In the genomic region with DNA sequence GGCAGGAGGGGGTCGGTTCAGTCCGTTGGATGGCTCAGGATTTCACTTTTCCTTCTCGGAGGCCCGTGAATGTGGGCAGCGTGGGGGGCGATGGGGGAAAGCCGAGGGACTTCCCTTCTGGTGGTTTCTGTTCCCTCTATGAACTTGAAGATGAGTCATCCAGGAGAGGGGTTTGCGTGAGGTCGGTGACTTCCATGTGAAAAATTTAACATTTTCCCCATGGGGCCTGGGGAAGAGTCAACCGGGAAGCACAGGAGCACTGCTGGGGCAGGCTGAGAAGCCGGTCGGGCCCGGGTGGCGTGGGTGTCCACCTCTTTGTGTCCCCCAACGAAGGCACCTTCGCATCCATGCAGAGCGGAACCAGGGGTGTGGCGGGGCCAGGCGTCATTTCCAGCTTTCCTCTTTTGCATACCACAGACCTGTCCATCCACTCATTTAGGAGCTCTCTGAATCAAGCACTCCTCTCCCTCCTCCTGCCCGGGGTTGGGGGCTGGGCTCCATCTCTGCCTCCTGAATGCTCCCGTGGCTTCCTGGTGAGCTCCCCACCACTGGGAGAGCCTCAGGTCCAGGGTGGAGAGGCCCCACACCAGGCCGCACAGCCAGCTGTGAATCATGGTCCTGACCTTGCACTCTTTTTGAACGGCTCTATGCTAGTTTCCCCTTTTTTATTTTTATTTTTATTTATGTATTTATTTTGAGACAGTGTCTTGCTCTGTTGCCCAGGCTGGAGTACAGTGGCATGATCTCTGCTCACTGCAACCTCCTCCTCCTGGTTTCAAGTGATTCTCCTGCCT, we compare ENCODE assay signal across 8 cellular contexts.
DNase-seq lines count a peak whose midpoint lies in the region; ATAC-seq and TF ChIP-seq lines count a peak whose summit lies in the region.

No MANE protein-coding gene starts in this region.

- peaks cover 74% of the 10 kb centered on the region for H3K4me1 ChIP-seq in DOHH2 (ENCODE audit: control insufficient read depth, low read length)
- H3K4me1 ChIP-seq in naive thymus-derived CD4-positive, alpha-beta T cell (ENCODE audit: control insufficient read depth in 2 of 2, insufficient read depth in 2 of 2, low read length in 2 of 2), result peaks cover 6 to 28% of the 10 kb centered on the region in 2 donors

- peaks cover 5% of the 10 kb centered on the region; the same call in 1 of the 2 replicates for H3K27me3 ChIP-seq in DOHH2 (ENCODE audit: control insufficient read depth, low read length)
- no peaks in the 10 kb centered on the region for H3K27me3 ChIP-seq in naive thymus-derived CD4-positive, alpha-beta T cell (ENCODE audit: control insufficient read depth in 2 of 2, insufficient read depth in 2 of 2, low read length in 2 of 2)
- no peaks in the 10 kb centered on the region for H3K27me3 ChIP-seq in MG63

- H3K4me3 Mint-ChIP-seq in naive thymus-derived CD4-positive, alpha-beta T cell, result peak overlapping the region in 1 of 10 donors; percentile 46

- TF ChIP-seq CTCF in DOHH2 (IDR thresholded peaks at IDR 0.05; ENCODE audit: low read depth, low read length, poor library complexity, severe bottlenecking), result no peak

- H3K79me2 ChIP-seq in DOHH2 (ENCODE audit: control insufficient read depth, low read length), result no peaks in the 10 kb centered on the region

- H3K27ac Mint-ChIP-seq in naive thymus-derived CD4-positive, alpha-beta T cell, result peak overlapping the region in 1 of 9 donors; percentile 72

- peaks cover 0 to 7% (median 0%) of the 10 kb centered on the region in 5 donors for H3K27me3 Mint-ChIP-seq in naive thymus-derived CD4-positive, alpha-beta T cell

- H3F3A ChIP-seq in DOHH2 (ENCODE audit: control insufficient read depth, insufficient read depth), result peaks cover 30% of the 10 kb centered on the region

- peak; percentile 14 to 36 for DNase-seq in activated CD4-positive, alpha-beta T cell treated with anti-CD3 and anti-CD28 coated beads, Interleukin-2, amount 50 U/mL, for 24 hours (ENCODE audit: low read depth in 1 of 2, low spot score in 1 of 2)
- DNase-seq in naive thymus-derived CD4-positive, alpha-beta T cell, result peak in 1 of 9 donors; percentile 72
- DNase-seq in MG63 (no peak), NCI-H1105 (lab: John Stamatoyannopoulos, UW) (no peak), NCI-H2029 (lab: John Stamatoyannopoulos, UW) (no peak)

- peaks cover 19 to 73% (median 38%) of the 10 kb centered on the region in 7 donors for H3K4me1 Mint-ChIP-seq in naive thymus-derived CD4-positive, alpha-beta T cell

- H3K36me3 Mint-ChIP-seq in naive thymus-derived CD4-positive, alpha-beta T cell, result peaks cover 0 to 21% (median 0%) of the 10 kb centered on the region in 5 donors

- no peaks in the 10 kb centered on the region for H4K20me1 ChIP-seq in DOHH2 (ENCODE audit: control insufficient read depth, insufficient read depth, low read depth, low read length)

- CTCF ChIA-PET in naive thymus-derived CD4-positive, alpha-beta T cell (lab: Charles Lee), result no interaction called here

- H3K4me3 ChIP-seq in DOHH2 (ENCODE audit: low read length) (peak overlapping the region; percentile 70), MG63 (no peak overlapping the region)
- no peak overlapping the region for H3K4me3 ChIP-seq in naive thymus-derived CD4-positive, alpha-beta T cell (ENCODE audit: low read length)

- H3K36me3 ChIP-seq in DOHH2 (ENCODE audit: control insufficient read depth, low read length) (no peaks in the 10 kb centered on the region), MG63 (peaks cover 52% of the 10 kb centered on the region)
- H3K36me3 ChIP-seq in naive thymus-derived CD4-positive, alpha-beta T cell (ENCODE audit: control insufficient read depth in 2 of 3, insufficient read depth in 3 of 3, low read length in 3 of 3), result no peaks in the 10 kb centered on the region

- H3K4me2 ChIP-seq in DOHH2 (ENCODE audit: low read length), result peak overlapping the region; percentile 82

- POLR2A ChIA-PET in naive thymus-derived CD4-positive, alpha-beta T cell (lab: Charles Lee), result no interaction called here

- intact Hi-C loops in naive thymus-derived CD4-positive, alpha-beta T cell (cut with micrococcal nuclease), result no loop called here

- peaks cover 0 to 8% (median 0%) of the 10 kb centered on the region in 11 donors for H3K9me3 Mint-ChIP-seq in naive thymus-derived CD4-positive, alpha-beta T cell

- peak; percentile 55 for ATAC-seq in GM19455 (IDR thresholded peaks at IDR 0.05; ENCODE audit: unreplicated experiment)
- peak; percentile 45 for ATAC-seq in HG03439 (IDR thresholded peaks at IDR 0.05; ENCODE audit: unreplicated experiment)
- peak; percentile 56 for ATAC-seq in naive thymus-derived CD4-positive, alpha-beta T cell

- H3K27ac ChIP-seq in DOHH2 (ENCODE audit: low read depth, low read length), result peak overlapping the region; percentile 65
- no peak overlapping the region for H3K27ac ChIP-seq in naive thymus-derived CD4-positive, alpha-beta T cell (ENCODE audit: low read depth, low read length)

- no peaks in the 10 kb centered on the region for H3K9me2 ChIP-seq in DOHH2 (replicated peaks; ENCODE audit: control insufficient read depth, low read length)

- H3K9me3 ChIP-seq in DOHH2 (ENCODE audit: control insufficient read depth, insufficient read depth, low read length) (0 out of 2 replicates have a peak, but pooled peaks cover 3% of the 10 kb centered on the region), MG63 (no peaks in the 10 kb centered on the region)
- H3K9me3 ChIP-seq in naive thymus-derived CD4-positive, alpha-beta T cell (ENCODE audit: control insufficient read depth in 2 of 3, low read length in 3 of 3), result no peaks in the 10 kb centered on the region

Comparison
In these comparisons a context has a peak if more than half of its experiments do, and no peak if none do; other contexts are left out.
1. DNase-seq: peak in activated CD4-positive, alpha-beta T cell treated with anti-CD3 and anti-CD28 coated beads, Interleukin-2, amount 50 U/mL, for 24 hours (2 of 2); none in MG63 (single experiment), NCI-H1105 (single experiment) and NCI-H2029 (single experiment).
2. Peak in every context shown above with its lines, with median percentiles within 50 percentile points of each other: ATAC-seq.